Comparison of ENCODE assay signal across 39 cellular contexts in the genomic region with DNA sequence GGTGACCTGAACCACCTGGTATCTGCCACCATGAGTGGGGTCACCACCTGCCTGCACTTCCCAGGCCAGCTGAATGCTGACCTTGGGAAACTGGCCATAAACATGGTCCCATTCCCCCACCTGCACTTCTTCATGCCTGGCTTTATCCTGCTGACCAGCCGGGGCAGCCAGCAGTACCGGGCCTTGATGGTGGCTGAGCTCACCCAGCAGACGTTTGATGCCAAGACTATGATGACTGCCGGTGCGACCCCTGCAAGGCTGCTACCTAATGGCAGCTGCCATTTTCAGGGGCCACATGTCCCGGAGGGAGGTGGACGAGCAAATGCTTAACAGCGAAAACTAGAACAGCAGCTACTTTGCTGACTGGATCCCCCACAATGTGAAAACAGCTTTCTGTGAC.
"Had no signal": no experiment of that assay in that cellular context is flagged by ENCODE, and none has a peak within 500 bp of the region (broad histone marks: within the 10 kb centered on the region; RNA-seq: fewer than 3 reads in every experiment).

No MANE protein-coding gene starts in this region.

- H3K4me1 Mint-ChIP-seq: activated CD4-positive, alpha-beta T cell treated with anti-CD3 and anti-CD28 coated beads for 36 hours; activated CD4-positive, alpha-beta T cell treated with anti-CD3 and anti-CD28 coated beads, Interleukin-2, amount 10 ng/mL, durations not matched to agents 24 days and 14 days; activated naive CD4-positive, alpha-beta T cell treated with anti-CD3 and anti-CD28 coated beads, Interleukin-2, amount 10 ng/mL, durations not matched to agents 7 days and 5 days; activated naive CD4-positive, alpha-beta T cell treated with anti-CD3 and anti-CD28 coated beads, Interleukin-2, amount 50 U/mL, for 24 hours; activated naive CD8-positive, alpha-beta T cell treated with anti-CD3 and anti-CD28 coated beads, Interleukin-2, amount 10 ng/mL, durations not matched to agents 7 days and 5 days; activated naive CD8-positive, alpha-beta T cell treated with anti-CD3 and anti-CD28 coated beads, Interleukin-2, amount 50 U/mL, for 24 hours; WTC11 had no signal

- H3K9me3 Mint-ChIP-seq: activated CD4-positive, alpha-beta T cell treated with anti-CD3 and anti-CD28 coated beads, Interleukin-2, amount 10 ng/mL, durations not matched to agents 24 days and 14 days; activated CD8-positive, alpha-beta T cell treated with anti-CD3 and anti-CD28 coated beads for 36 hours; activated naive CD4-positive, alpha-beta T cell treated with anti-CD3 and anti-CD28 coated beads, Interleukin-2, amount 10 ng/mL, durations not matched to agents 7 days and 5 days; activated naive CD4-positive, alpha-beta T cell treated with anti-CD3 and anti-CD28 coated beads, Interleukin-2, amount 50 U/mL, for 24 hours; activated naive CD8-positive, alpha-beta T cell treated with anti-CD3 and anti-CD28 coated beads, Interleukin-2, amount 10 ng/mL, durations not matched to agents 7 days and 5 days; activated T-cell treated with anti-CD3 and anti-CD28 coated beads, Interleukin-2, amount 50 U/mL, for 72 hours; T-helper 1 cell treated with Interleukin-12 subunit alpha and Interleukin-12 subunit beta and Interleukin-4 antibody, amounts not matched to agents 30 μg/mL and 1 μg/mL, for 36 hours; T-helper 2 cell treated with Interferon-gamma antibody and Interleukin-4, amounts not matched to agents 5 μg/mL and 100 μg/mL, for 36 hours had no signal

- H3K36me3 ChIP-seq: ascending aorta, brain microvascular endothelial cell, breast epithelium, WERI-Rb-1 had no signal

- H3K4me3 ChIP-seq: ascending aorta, body of pancreas, breast epithelium had no signal

- DNase-seq: activated CD4-positive, alpha-beta memory T cell treated with anti-CD3 and anti-CD28 coated beads for 36 hours; activated CD4-positive, alpha-beta T cell treated with anti-CD3 and anti-CD28 coated beads for 1 hour; activated CD4-positive, alpha-beta T cell treated with anti-CD3 and anti-CD28 coated beads for 36 hours; activated CD4-positive, alpha-beta T cell treated with anti-CD3 and anti-CD28 coated beads, Interleukin-2, amount 10 ng/mL, durations not matched to agents 24 days and 14 days; activated CD4-positive, alpha-beta T cell treated with anti-CD3 and anti-CD28 coated beads, Interleukin-2, amount 50 U/mL, for 1 hour; activated CD4-positive, alpha-beta T cell treated with anti-CD3 and anti-CD28 coated beads, Interleukin-2, amount 50 U/mL, for 4 hours; activated CD4-positive, CD25-positive, alpha-beta regulatory T cell; activated CD8-positive, alpha-beta memory T cell treated with anti-CD3 and anti-CD28 coated beads, Interleukin-2, amount 50 U/mL, for 4 hours; activated CD8-positive, alpha-beta T cell treated with anti-CD3 and anti-CD28 coated beads for 36 hours; activated effector memory CD4-positive, alpha-beta T cell treated with anti-CD3 and anti-CD28 coated beads, Interleukin-2, amount 50 U/mL, for 16 hours; activated gamma-delta T cell treated with Interleukin-2 at 50 U/mL for 16 hours; activated naive CD4-positive, alpha-beta T cell treated with anti-CD3 and anti-CD28 coated beads, Interleukin-2, amount 10 ng/mL, durations not matched to agents 7 days and 5 days; activated naive CD4-positive, alpha-beta T cell treated with Interleukin-2 at 50 U/mL for 16 hours; activated naive CD8-positive, alpha-beta T cell treated with anti-CD3 and anti-CD28 coated beads, Interleukin-2, amount 10 ng/mL, durations not matched to agents 7 days and 5 days; activated naive CD8-positive, alpha-beta T cell treated with anti-CD3 and anti-CD28 coated beads, Interleukin-2, amount 50 U/mL, for 24 hours; activated T-cell treated with anti-CD3 and anti-CD28 coated beads for 4 hours; activated T-cell treated with anti-CD3 and anti-CD28 coated beads, Interleukin-2, amount 50 U/mL, for 1 hour; activated T-cell treated with anti-CD3 and anti-CD28 coated beads, Interleukin-2, amount 50 U/mL, for 4 hours; activated T-cell treated with anti-CD3 and anti-CD28 coated beads, Interleukin-2, amount 50 U/mL, for 72 hours; amygdala; anterior cingulate cortex; body of pancreas; brain microvascular endothelial cell; central memory CD4-positive, alpha-beta T cell; SW 1271; T-helper 1 cell; T-helper 2 cell; T-helper 9 cell; WERI-Rb-1 had no signal

- H3K4me3 Mint-ChIP-seq: activated CD4-positive, alpha-beta memory T cell treated with anti-CD3 and anti-CD28 coated beads for 36 hours; activated CD4-positive, alpha-beta T cell treated with anti-CD3 and anti-CD28 coated beads for 36 hours; activated CD4-positive, alpha-beta T cell treated with anti-CD3 and anti-CD28 coated beads, Interleukin-2, amount 10 ng/mL, durations not matched to agents 24 days and 14 days; activated CD8-positive, alpha-beta T cell treated with anti-CD3 and anti-CD28 coated beads for 36 hours; activated naive CD4-positive, alpha-beta T cell treated with anti-CD3 and anti-CD28 coated beads, Interleukin-2, amount 10 ng/mL, durations not matched to agents 7 days and 5 days; activated naive CD4-positive, alpha-beta T cell treated with anti-CD3 and anti-CD28 coated beads, Interleukin-2, amount 50 U/mL, for 24 hours; activated naive CD8-positive, alpha-beta T cell; activated naive CD8-positive, alpha-beta T cell treated with anti-CD3 and anti-CD28 coated beads, Interleukin-2, amount 10 ng/mL, durations not matched to agents 7 days and 5 days; activated naive CD8-positive, alpha-beta T cell treated with anti-CD3 and anti-CD28 coated beads, Interleukin-2, amount 50 U/mL, for 24 hours; activated T-cell treated with anti-CD3 and anti-CD28 coated beads, Interleukin-2, amount 50 U/mL, for 4 hours; activated T-cell treated with anti-CD3 and anti-CD28 coated beads, Interleukin-2, amount 50 U/mL, for 72 hours; activated T-helper 1 cell treated with anti-CD3 and anti-CD28 coated beads, Interleukin-12 subunit alpha, Interleukin-12 subunit beta, Interleukin-2, Interleukin-4 antibody, amounts not matched to agents 30 ng/mL and 10 ng/mL and 1 ng/mL, durations not matched to agents 14 hours and 24 hours and 36 hours; activated T-helper 17 cell treated with anti-CD3 and anti-CD28 coated beads, Interleukin-2, amount 50 U/mL, for 72 hours; T-helper 1 cell treated with Interleukin-12 subunit alpha and Interleukin-12 subunit beta and Interleukin-4 antibody, amounts not matched to agents 30 μg/mL and 1 μg/mL, for 36 hours; T-helper 2 cell treated with Interferon-gamma antibody and Interleukin-4, amounts not matched to agents 5 μg/mL and 100 μg/mL, for 36 hours; WTC11 had no signal

- H3K9me3 ChIP-seq: ascending aorta, body of pancreas had no signal

- H3K27me3 ChIP-seq: ascending aorta, body of pancreas, brain microvascular endothelial cell, breast epithelium had no signal

- ATAC-seq: activated CD4-positive, alpha-beta T cell treated with anti-CD3 and anti-CD28 coated beads for 36 hours; activated CD4-positive, CD25-positive, alpha-beta regulatory T cell treated with anti-CD3 and anti-CD28 coated beads, Interleukin-2, amount 50 U/mL, for 24 hours; activated CD8-positive, alpha-beta T cell treated with anti-CD3 and anti-CD28 coated beads for 36 hours; activated naive CD8-positive, alpha-beta T cell treated with anti-CD3 and anti-CD28 coated beads, Interleukin-2, amount 50 U/mL, for 24 hours; activated T-cell treated with anti-CD3 and anti-CD28 coated beads, Interleukin-2, amount 50 U/mL, for 4 hours; activated T-cell treated with anti-CD3 and anti-CD28 coated beads, Interleukin-2, amount 50 U/mL, for 72 hours; activated T-helper 17 cell treated with anti-CD3 and anti-CD28 coated beads, Interleukin-2, amount 50 U/mL, for 72 hours; body of pancreas; WTC11 had no signal

- H3K36me3 Mint-ChIP-seq: activated CD4-positive, alpha-beta memory T cell treated with anti-CD3 and anti-CD28 coated beads for 36 hours; activated naive CD4-positive, alpha-beta T cell treated with anti-CD3 and anti-CD28 coated beads, Interleukin-2, amount 10 ng/mL, durations not matched to agents 7 days and 5 days; activated naive CD4-positive, alpha-beta T cell treated with anti-CD3 and anti-CD28 coated beads, Interleukin-2, amount 50 U/mL, for 24 hours; activated naive CD8-positive, alpha-beta T cell treated with anti-CD3 and anti-CD28 coated beads, Interleukin-2, amount 10 ng/mL, durations not matched to agents 7 days and 5 days had no signal

- H3K27ac ChIP-seq: ascending aorta, body of pancreas, brain microvascular endothelial cell, breast epithelium, WERI-Rb-1 had no signal

- H3K27ac Mint-ChIP-seq: activated CD4-positive, alpha-beta memory T cell treated with anti-CD3 and anti-CD28 coated beads for 36 hours; activated CD4-positive, alpha-beta T cell treated with anti-CD3 and anti-CD28 coated beads for 36 hours; activated CD4-positive, alpha-beta T cell treated with anti-CD3 and anti-CD28 coated beads, Interleukin-2, amount 10 ng/mL, durations not matched to agents 24 days and 14 days; activated CD8-positive, alpha-beta T cell treated with anti-CD3 and anti-CD28 coated beads for 36 hours; activated naive CD4-positive, alpha-beta T cell treated with anti-CD3 and anti-CD28 coated beads, Interleukin-2, amount 10 ng/mL, durations not matched to agents 7 days and 5 days; activated naive CD4-positive, alpha-beta T cell treated with anti-CD3 and anti-CD28 coated beads, Interleukin-2, amount 50 U/mL, for 24 hours; activated naive CD8-positive, alpha-beta T cell; activated naive CD8-positive, alpha-beta T cell treated with anti-CD3 and anti-CD28 coated beads, Interleukin-2, amount 10 ng/mL, durations not matched to agents 7 days and 5 days; activated naive CD8-positive, alpha-beta T cell treated with anti-CD3 and anti-CD28 coated beads, Interleukin-2, amount 50 U/mL, for 24 hours; activated T-cell treated with anti-CD3 and anti-CD28 coated beads, Interleukin-2, amount 50 U/mL, for 72 hours; activated T-helper 1 cell treated with anti-CD3 and anti-CD28 coated beads, Interleukin-12 subunit alpha, Interleukin-12 subunit beta, Interleukin-2, Interleukin-4 antibody, amounts not matched to agents 30 ng/mL and 10 ng/mL and 1 ng/mL, durations not matched to agents 14 hours and 24 hours and 36 hours; activated T-helper 17 cell treated with anti-CD3 and anti-CD28 coated beads, Interleukin-2, amount 50 U/mL, for 72 hours; T-helper 1 cell treated with Interleukin-12 subunit alpha and Interleukin-12 subunit beta and Interleukin-4 antibody, amounts not matched to agents 30 μg/mL and 1 μg/mL, for 36 hours; T-helper 2 cell treated with Interferon-gamma antibody and Interleukin-4, amounts not matched to agents 5 μg/mL and 100 μg/mL, for 36 hours; WTC11 had no signal

- H3K4me1 ChIP-seq: ascending aorta, body of pancreas, breast epithelium had no signal
